Comparison of ENCODE assay signal across 8 cellular contexts in the genomic region with DNA sequence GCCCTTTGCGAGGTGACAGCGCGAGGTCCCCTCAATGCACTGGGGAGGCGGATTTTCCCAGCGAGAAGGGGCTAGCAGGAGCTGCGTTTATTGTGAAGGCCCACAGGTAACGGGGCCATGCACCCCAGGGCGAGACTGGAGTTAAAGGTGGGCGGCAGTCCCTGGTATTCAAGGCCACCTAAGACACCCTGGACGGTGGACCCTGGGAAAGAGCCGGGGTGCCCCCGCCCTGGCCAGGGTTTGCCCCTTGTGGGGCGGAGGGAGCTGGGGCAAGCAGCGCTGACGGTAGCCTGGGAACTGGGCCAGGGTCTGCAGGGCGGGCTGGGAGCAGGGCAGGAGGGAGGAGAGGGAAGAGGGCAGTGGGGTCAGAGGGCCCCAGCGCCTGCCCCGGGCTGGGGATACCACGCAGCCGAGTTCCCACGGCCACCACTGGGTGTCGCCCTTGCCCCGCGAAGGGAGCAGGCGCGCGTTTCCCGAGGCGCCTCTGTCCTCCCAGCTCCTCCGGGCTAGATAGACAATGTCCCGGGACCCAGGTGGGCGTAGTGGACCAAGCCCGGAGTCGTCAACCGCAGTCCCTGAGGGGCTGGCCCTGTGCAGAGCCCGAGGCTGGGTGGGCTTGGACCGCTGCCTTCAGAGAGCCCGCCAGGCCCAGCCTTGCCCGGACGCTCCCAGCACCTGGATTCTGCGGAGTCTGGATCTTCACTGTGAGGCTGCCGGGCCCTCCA.
DNase-seq lines count a peak whose midpoint lies in the region; ATAC-seq and TF ChIP-seq lines count a peak whose summit lies in the region.

No MANE protein-coding gene starts in this region.

- TF ChIP-seq CTCF in epithelial cell of proximal tubule (conservative IDR thresholded peaks at IDR 0.05; ENCODE audit: low read depth, low read length) = peak; percentile 81

- H3K27me3 Mint-ChIP-seq in naive thymus-derived CD8-positive, alpha-beta T cell = no peaks in the 10 kb centered on the region
- H3K27me3 Mint-ChIP-seq in stimulated activated memory B cell treated with anti-CD40 and anti-IgM and Interleukin-4, amounts not matched to agents 10 μg/mL and 1 μg/mL and 100 μg/mL, for 72 hours = no peaks in the 10 kb centered on the region

- POLR2A ChIA-PET in naive thymus-derived CD8-positive, alpha-beta T cell (lab: Charles Lee) = no interaction called here

- peak; percentile 88 for ATAC-seq in HG02678 (IDR thresholded peaks at IDR 0.05; ENCODE audit: unreplicated experiment)
- peak; percentile 54 to 75 for ATAC-seq in naive thymus-derived CD8-positive, alpha-beta T cell
- peak; percentile 79 for ATAC-seq in stimulated activated memory B cell treated with anti-CD40 and anti-IgM and Interleukin-4, amounts not matched to agents 10 μg/mL and 1 μg/mL and 100 μg/mL, for 72 hours

- DNase-seq in NCI-H1417 (lab: John Stamatoyannopoulos, UW) (peak; percentile 24 to 44 (median 37)), NCI-H1417 treated with DMSO at 0.1 percent for 48 hours (lab: John Stamatoyannopoulos, UW) (no peak), NCI-H2171 treated with DMSO at 0.1 percent for 48 hours (lab: John Stamatoyannopoulos, UW) (peak; percentile 4), epithelial cell of proximal tubule (ENCODE audit: low read depth) (no peak)
- peak; percentile 26 for DNase-seq in activated CD8-positive, alpha-beta memory T cell treated with anti-CD3 and anti-CD28 coated beads, Interleukin-2, amount 50 U/mL, for 24 hours (ENCODE audit: extremely low read depth)
- DNase-seq in naive thymus-derived CD8-positive, alpha-beta T cell = peak; percentile 26 to 75 (median 55)

- H3K36me3 Mint-ChIP-seq in naive thymus-derived CD8-positive, alpha-beta T cell = no peaks in the 10 kb centered on the region
- no peaks in the 10 kb centered on the region for H3K36me3 Mint-ChIP-seq in stimulated activated memory B cell treated with anti-CD40 and anti-IgM and Interleukin-4, amounts not matched to agents 10 μg/mL and 1 μg/mL and 100 μg/mL, for 72 hours

- H3K27ac Mint-ChIP-seq in naive thymus-derived CD8-positive, alpha-beta T cell = peak overlapping the region in 1 of 10 donors; percentile 37
- peak overlapping the region; percentile 43 for H3K27ac Mint-ChIP-seq in stimulated activated memory B cell treated with anti-CD40 and anti-IgM and Interleukin-4, amounts not matched to agents 10 μg/mL and 1 μg/mL and 100 μg/mL, for 72 hours

- H3K4me3 ChIP-seq in epithelial cell of proximal tubule (ENCODE audit: low read depth, low read length) = no peak overlapping the region

- H3K9me3 Mint-ChIP-seq in naive thymus-derived CD8-positive, alpha-beta T cell = no peaks in the 10 kb centered on the region
- no peaks in the 10 kb centered on the region for H3K9me3 Mint-ChIP-seq in stimulated activated memory B cell treated with anti-CD40 and anti-IgM and Interleukin-4, amounts not matched to agents 10 μg/mL and 1 μg/mL and 100 μg/mL, for 72 hours

- no peak overlapping the region for H3K4me3 Mint-ChIP-seq in naive thymus-derived CD8-positive, alpha-beta T cell
- H3K4me3 Mint-ChIP-seq in stimulated activated memory B cell treated with anti-CD40 and anti-IgM and Interleukin-4, amounts not matched to agents 10 μg/mL and 1 μg/mL and 100 μg/mL, for 72 hours = no peak overlapping the region

- peaks cover 7 to 17% (median 13%) of the 10 kb centered on the region in 4 donors for H3K4me1 Mint-ChIP-seq in naive thymus-derived CD8-positive, alpha-beta T cell
- H3K4me1 Mint-ChIP-seq in stimulated activated memory B cell treated with anti-CD40 and anti-IgM and Interleukin-4, amounts not matched to agents 10 μg/mL and 1 μg/mL and 100 μg/mL, for 72 hours = peaks cover 25% of the 10 kb centered on the region

Comparison
In these comparisons a context has a peak if more than half of its experiments do, and no peak if none do; other contexts are left out.
1. DNase-seq: peak in NCI-H1417 (3 of 3), NCI-H2171 treated with DMSO at 0.1 percent for 48 hours (single experiment), activated CD8-positive, alpha-beta memory T cell treated with anti-CD3 and anti-CD28 coated beads, Interleukin-2, amount 50 U/mL, for 24 hours (single experiment) and naive thymus-derived CD8-positive, alpha-beta T cell (10 of 10); none in NCI-H1417 treated with DMSO at 0.1 percent for 48 hours (single experiment) and epithelial cell of proximal tubule (single experiment).
2. Peak in every context shown above with its lines, with median percentiles within 50 percentile points of each other: ATAC-seq.